1 cellular context compared by ENCODE assay signal in the genomic region with DNA sequence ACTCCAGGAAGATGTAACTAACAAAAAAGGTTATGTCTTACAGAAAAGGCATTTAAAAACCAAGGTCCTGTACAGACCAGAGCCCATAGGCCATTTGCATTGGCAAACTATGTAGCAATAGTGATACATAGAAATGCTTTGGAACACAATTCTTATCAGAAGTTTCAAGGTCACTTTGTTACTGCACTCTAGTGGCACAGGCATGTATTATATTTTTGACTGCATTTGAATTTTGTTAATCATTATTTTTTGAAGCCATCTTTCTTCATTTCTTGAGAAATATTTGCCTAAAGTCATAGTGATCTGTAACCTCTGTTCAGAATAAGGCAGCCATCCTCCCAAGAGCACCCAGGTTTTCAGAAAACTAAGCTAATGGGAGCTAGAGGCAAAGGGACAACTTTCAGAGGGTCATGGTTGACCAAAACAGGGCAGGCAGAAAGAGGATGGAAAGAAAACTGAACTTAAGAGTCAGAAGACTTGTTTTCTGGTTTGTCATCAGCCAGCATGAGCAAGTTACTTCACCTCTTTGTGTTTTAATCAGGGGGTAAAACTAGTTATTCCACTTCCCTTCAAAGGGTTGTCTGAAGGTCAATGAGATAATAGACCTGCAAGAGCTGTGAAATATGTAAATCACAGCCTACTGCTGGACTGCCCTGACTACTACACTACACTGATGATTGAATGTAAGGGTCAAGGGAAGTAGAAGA.
TF ChIP-seq lines count a peak whose summit lies in the region.

No MANE protein-coding gene starts in this region.

TF ChIP-seq in H1, 55 proteins besides CTCF, POLR2A, EP300 and RAD21:
- TF ChIP-seq SP1 (IDR thresholded peaks at IDR 0.05; ENCODE audit: low read depth, low read length) (no peak), RBBP5 (IDR thresholded peaks at IDR 0.05; ENCODE audit: borderline replicate concordance, low read depth, low read length) (no peak), SIN3A (conservative IDR thresholded peaks at IDR 0.05 in 1 of 2, IDR thresholded peaks at IDR 0.05 in 1 of 2; ENCODE audit: low read depth in 1 of 2, low read length in 2 of 2) (no peak), KDM5A (IDR thresholded peaks at IDR 0.05; ENCODE audit: low read length) (no peak), YY1 (IDR thresholded peaks at IDR 0.05; ENCODE audit: low read depth, low read length) (no peak)
TF ChIP-seq in H1: peak in this region for 0.
